Comparison of ENCODE assay signal across 31 cellular contexts in the genomic region with DNA sequence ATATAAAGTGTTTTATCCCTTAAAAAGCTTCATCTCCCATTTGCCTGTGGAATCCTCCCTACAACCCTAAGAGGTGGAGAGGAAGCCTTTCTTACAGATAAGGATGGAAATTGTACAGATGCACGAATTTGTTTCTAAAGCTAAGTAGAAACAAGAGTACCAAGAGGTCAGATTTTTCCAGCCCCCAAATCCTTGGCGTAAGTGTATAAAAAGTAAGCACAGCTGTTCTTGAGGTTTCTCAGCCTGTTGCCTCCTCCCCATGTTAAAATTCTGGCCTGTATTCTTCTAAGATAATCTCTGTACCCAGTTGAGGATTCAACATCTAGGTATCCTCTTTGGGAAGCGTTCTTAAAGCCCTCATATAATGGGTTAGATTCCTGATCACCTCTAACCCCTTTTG. TPM values are rescaled to one million over a fixed set of nuclear protein-coding genes. Genes with fewer than 3 reads are reported as not detected.
A peak's percentile ranks its signal among the peaks of the same experiment; 100 is the strongest.
DNase-seq lines count a peak whose midpoint lies in the region; ATAC-seq, FAIRE-seq and TF ChIP-seq lines count a peak whose summit lies in the region.
"Had no signal": no experiment of that assay in that cellular context is flagged by ENCODE, and none has a peak within 500 bp of the region (broad histone marks: within the 10 kb centered on the region; RNA-seq: fewer than 3 reads in every experiment).

No MANE protein-coding gene starts in this region.

- H3K27me3 Mint-ChIP-seq in chondrocyte (ENCODE audit: low read depth): no peaks in the 10 kb centered on the region
- H3K27me3 Mint-ChIP-seq in naive thymus-derived CD8-positive, alpha-beta T cell: no peaks in the 10 kb centered on the region
- no peaks in the 10 kb centered on the region for H3K27me3 Mint-ChIP-seq in activated CD8-positive, alpha-beta memory T cell treated with anti-CD3 and anti-CD28 coated beads, Interleukin-2, amount 10 ng/mL, durations not matched to agents 7 days and 5 days
- H3K27me3 Mint-ChIP-seq: activated CD4-positive, alpha-beta T cell treated with anti-CD3 and anti-CD28 coated beads, Interleukin-2, amount 10 ng/mL, durations not matched to agents 7 days and 5 days; progenitor cell of endocrine pancreas; stimulated activated naive CD8-positive, alpha-beta T cell treated with anti-CD3 and anti-CD28 coated beads, Interleukin-15, amount 100 ng/mL, for 72 hours had no signal

- DNase-seq in heart left ventricle (no peak), Right ventricle myocardium superior (no peak), chondrocyte (ENCODE audit: low spot score) (no peak), thyroid gland (no peak), GM12892 (ENCODE audit: insufficient read length) (no peak)
- no peak for DNase-seq in naive thymus-derived CD8-positive, alpha-beta T cell
- no peak for DNase-seq in activated CD8-positive, alpha-beta memory T cell treated with anti-CD3 and anti-CD28 coated beads, Interleukin-2, amount 10 ng/mL, durations not matched to agents 7 days and 5 days
- no peak for DNase-seq in effector memory CD4-positive, alpha-beta T cell
- DNase-seq: activated CD4-positive, alpha-beta T cell treated with anti-CD3 and anti-CD28 coated beads, Interleukin-2, amount 10 ng/mL, durations not matched to agents 7 days and 5 days; activated T-cell treated with anti-CD3 and anti-CD28 coated beads, Interleukin-2, amount 50 U/mL, for 48 hours; amygdala; brain microvascular endothelial cell; cortex of kidney; DMS 273 treated with DMSO at 0.1 percent for 48 hours; erythroblast; H9; head of caudate nucleus; KG1; kidney glomerular epithelial cell; MG63; NCI-H1105; NCI-H187 treated with DMSO at 0.1 percent for 48 hours; NCI-H2171; NCI-H510A; right lobe of liver; stimulated activated CD4-positive, alpha-beta T cell treated with anti-CD3 and anti-CD28 coated beads, Interleukin-12 subunit alpha, Interleukin-12 subunit beta, amount 100 ng/mL, for 4 hours; stimulated activated CD4-positive, alpha-beta T cell treated with anti-CD3 and anti-CD28 coated beads, Interleukin-2, amount 100 ng/mL, for 48 hours; stimulated activated naive CD8-positive, alpha-beta T cell treated with anti-CD3 and anti-CD28 coated beads, Interleukin-15, amount 100 ng/mL, for 72 hours had no signal

- H3K4me1 Mint-ChIP-seq in chondrocyte (ENCODE audit: low read depth): peaks cover 27% of the 10 kb centered on the region
- peaks cover 31 to 84% (median 77%) of the 10 kb centered on the region in 4 donors for H3K4me1 Mint-ChIP-seq in naive thymus-derived CD8-positive, alpha-beta T cell
- peaks cover 29% of the 10 kb centered on the region for H3K4me1 Mint-ChIP-seq in activated CD8-positive, alpha-beta memory T cell treated with anti-CD3 and anti-CD28 coated beads, Interleukin-2, amount 10 ng/mL, durations not matched to agents 7 days and 5 days

- H3K4me3 ChIP-seq in heart left ventricle (no peak overlapping the region), thyroid gland (replicated peaks in 1 of 3) (no peak overlapping the region)
- H3K4me3 ChIP-seq in effector memory CD4-positive, alpha-beta T cell (ENCODE audit: insufficient read depth, low read depth, low read length, poor library complexity, severe bottlenecking): no peak overlapping the region
- H3K4me3 ChIP-seq: MG63, right lobe of liver, SJSA1 had no signal

- POLR2A ChIA-PET in naive thymus-derived CD8-positive, alpha-beta T cell (lab: Charles Lee): interaction anchor here (1.4 kb wide), 1 partner anchor 35 kb away, joined by 3 read pairs; no protein-coding TSS in a partner anchor

- CTCF ChIA-PET in activated CD8-positive, alpha-beta memory T cell treated with anti-CD3 and anti-CD28 coated beads, Interleukin-2, amount 10 ng/mL, durations not matched to agents 7 days and 5 days (lab: Charles Lee): interaction anchor here (1.1 kb wide), 1 partner anchor 25 kb away, joined by 3 read pairs; no protein-coding TSS in a partner anchor

- H3K36me3 ChIP-seq in heart left ventricle (peaks cover 0 to 11% (median 0%) of the 10 kb centered on the region in 9 donors), thyroid gland (no peaks in the 10 kb centered on the region)
- peaks cover 8% of the 10 kb centered on the region for H3K36me3 ChIP-seq in effector memory CD4-positive, alpha-beta T cell (ENCODE audit: control insufficient read depth, insufficient read depth, low read length)
- H3K36me3 ChIP-seq: right lobe of liver had no signal

- peaks cover 3% of the 10 kb centered on the region for H3K9me3 Mint-ChIP-seq in chondrocyte (ENCODE audit: low read depth)
- peaks cover 0 to 5% (median 0%) of the 10 kb centered on the region in 9 donors for H3K9me3 Mint-ChIP-seq in naive thymus-derived CD8-positive, alpha-beta T cell
- no peaks in the 10 kb centered on the region for H3K9me3 Mint-ChIP-seq in activated CD8-positive, alpha-beta memory T cell treated with anti-CD3 and anti-CD28 coated beads, Interleukin-2, amount 10 ng/mL, durations not matched to agents 7 days and 5 days (ENCODE audit: low read depth)
- H3K9me3 Mint-ChIP-seq: activated CD4-positive, alpha-beta T cell treated with anti-CD3 and anti-CD28 coated beads, Interleukin-2, amount 10 ng/mL, durations not matched to agents 7 days and 5 days; H9; WTC11 had no signal

- 64 to 78% (median 73%) methylated on average over 3 of the region's 3 CpGs for WGBS in heart left ventricle, 4 donors
- WGBS in thyroid gland, 2 donors: 78 to 82% methylated on average over 3 of the region's 3 CpGs

- H3K4me1 ChIP-seq in heart left ventricle (peaks cover 0 to 62% (median 40%) of the 10 kb centered on the region in 12 donors), thyroid gland (peaks cover 42 to 51% of the 10 kb centered on the region in 2 donors)
- H3K4me1 ChIP-seq in effector memory CD4-positive, alpha-beta T cell (ENCODE audit: control insufficient read depth, insufficient read depth, low read length, poor library complexity, severe bottlenecking): no peaks in the 10 kb centered on the region
- H3K4me1 ChIP-seq: SJSA1 had no signal

- peak overlapping the region; percentile 41 for H3K27ac Mint-ChIP-seq in chondrocyte (ENCODE audit: unreplicated experiment)
- peak overlapping the region in 8 of 10 donors; percentile 11 to 64 (median 38) for H3K27ac Mint-ChIP-seq in naive thymus-derived CD8-positive, alpha-beta T cell
- H3K27ac Mint-ChIP-seq in activated CD8-positive, alpha-beta memory T cell treated with anti-CD3 and anti-CD28 coated beads, Interleukin-2, amount 10 ng/mL, durations not matched to agents 7 days and 5 days: no peak overlapping the region
- H3K27ac Mint-ChIP-seq: activated CD4-positive, alpha-beta T cell treated with anti-CD3 and anti-CD28 coated beads, Interleukin-2, amount 10 ng/mL, durations not matched to agents 7 days and 5 days; progenitor cell of endocrine pancreas; stimulated activated naive CD8-positive, alpha-beta T cell treated with anti-CD3 and anti-CD28 coated beads, Interleukin-15, amount 100 ng/mL, for 72 hours; WTC11 had no signal

- intact Hi-C loops in heart left ventricle (cut with DNase I): no loop called here
- intact Hi-C loops in Right ventricle myocardium superior (cut with DNase I): no loop called here
- intact Hi-C loops in thyroid gland (cut with DNase I): no loop called here

- H3K27ac ChIP-seq in heart left ventricle (peak overlapping the region in 7 of 12 donors; percentile 1 to 60 (median 5)), thyroid gland (peak overlapping the region in 2 of 3 donors; percentile 52)
- no peak overlapping the region for H3K27ac ChIP-seq in effector memory CD4-positive, alpha-beta T cell (ENCODE audit: insufficient read depth, low read length, poor library complexity, severe bottlenecking)
- H3K27ac ChIP-seq: brain microvascular endothelial cell, right lobe of liver, SJSA1 had no signal

- TF ChIP-seq CTCF in heart left ventricle (IDR thresholded peaks at IDR 0.05): no peak
- no peak for TF ChIP-seq CTCF in chondrocyte (IDR thresholded peaks at IDR 0.05)
- no peak for TF ChIP-seq CTCF in thyroid gland (IDR thresholded peaks at IDR 0.05)

- TF ChIP-seq POLR2A in heart left ventricle (IDR thresholded peaks at IDR 0.05) (no peak), thyroid gland (IDR thresholded peaks at IDR 0.05) (no peak), GM12892 (IDR thresholded peaks at IDR 0.05; ENCODE audit: low read depth, low read length) (no peak)

- ATAC-seq in heart left ventricle: no peak
- no peak for ATAC-seq in Right ventricle myocardium superior (ENCODE audit: poor library complexity)
- ATAC-seq in naive thymus-derived CD8-positive, alpha-beta T cell: no peak
- no peak for ATAC-seq in activated CD8-positive, alpha-beta memory T cell treated with anti-CD3 and anti-CD28 coated beads, Interleukin-2, amount 10 ng/mL, durations not matched to agents 7 days and 5 days
- ATAC-seq: stimulated activated naive CD8-positive, alpha-beta T cell treated with anti-CD3 and anti-CD28 coated beads, Interleukin-15, amount 100 ng/mL, for 72 hours; WTC11 had no signal

- peaks cover 9% of the 10 kb centered on the region for H3K36me3 Mint-ChIP-seq in chondrocyte (ENCODE audit: low read depth)
- peaks cover 4 to 23% (median 22%) of the 10 kb centered on the region in 3 donors for H3K36me3 Mint-ChIP-seq in naive thymus-derived CD8-positive, alpha-beta T cell
- H3K36me3 Mint-ChIP-seq in activated CD8-positive, alpha-beta memory T cell treated with anti-CD3 and anti-CD28 coated beads, Interleukin-2, amount 10 ng/mL, durations not matched to agents 7 days and 5 days: peaks cover 23% of the 10 kb centered on the region

- H3K9me3 ChIP-seq in heart left ventricle: peaks cover 0 to 9% (median 0%) of the 10 kb centered on the region in 12 donors
- H3K9me3 ChIP-seq in thyroid gland: no peaks in the 10 kb centered on the region
- no peaks in the 10 kb centered on the region for H3K9me3 ChIP-seq in effector memory CD4-positive, alpha-beta T cell (ENCODE audit: control insufficient read depth, low read length)
- H3K9me3 ChIP-seq: MG63, right lobe of liver, SJSA1 had no signal

- H3K4me3 Mint-ChIP-seq in chondrocyte (ENCODE audit: unreplicated experiment): no peak overlapping the region
- H3K4me3 Mint-ChIP-seq in naive thymus-derived CD8-positive, alpha-beta T cell: no peak overlapping the region
- no peak overlapping the region for H3K4me3 Mint-ChIP-seq in activated CD8-positive, alpha-beta memory T cell treated with anti-CD3 and anti-CD28 coated beads, Interleukin-2, amount 10 ng/mL, durations not matched to agents 7 days and 5 days
- H3K4me3 Mint-ChIP-seq: activated CD4-positive, alpha-beta T cell treated with anti-CD3 and anti-CD28 coated beads, Interleukin-2, amount 10 ng/mL, durations not matched to agents 7 days and 5 days; H9; stimulated activated naive CD8-positive, alpha-beta T cell treated with anti-CD3 and anti-CD28 coated beads, Interleukin-15, amount 100 ng/mL, for 72 hours; WTC11 had no signal

- H3K27me3 ChIP-seq in heart left ventricle (no peaks in the 10 kb centered on the region), thyroid gland (no peaks in the 10 kb centered on the region)
- H3K27me3 ChIP-seq in effector memory CD4-positive, alpha-beta T cell (replicated peaks; ENCODE audit: control insufficient read depth, insufficient read depth, low read length, poor library complexity, severe bottlenecking): no peaks in the 10 kb centered on the region
- H3K27me3 ChIP-seq: brain microvascular endothelial cell, MG63, right lobe of liver, SJSA1 had no signal

- FAIRE-seq in GM12892 (lab: Jason Lieb, UNC): no peak

RNA-seq across cellular contexts. Expression of gene RAB7A, which starts 34.9 kb away (rescaled TPM):
- total RNA-seq in heart left ventricle (100 to 1,000 TPM; 143 to 343 (median 257) TPM), Right ventricle myocardium superior (240 TPM), chondrocyte (204 to 231 TPM (median 216 TPM) in 3 replicates), thyroid gland (100 to 1,000 TPM in 3 of 4 donors, 10 to 100 TPM in 1; 98.9 to 114 (median 110) TPM)
- 100 to 1,000 TPM; 180 to 244 TPM for polyA plus RNA-seq in heart left ventricle
- total RNA-seq in naive thymus-derived CD8-positive, alpha-beta T cell: 100 to 1,000 TPM; 140 to 152 TPM
- 100 to 1,000 TPM; 177 to 200 (median 185) TPM for polyA plus RNA-seq in naive thymus-derived CD8-positive, alpha-beta T cell
- total RNA-seq in activated CD8-positive, alpha-beta memory T cell treated with anti-CD3 and anti-CD28 coated beads, Interleukin-2, amount 10 ng/mL, durations not matched to agents 7 days and 5 days: 100 to 1,000 TPM; 184 to 238 TPM
- 102 TPM for polyA plus RNA-seq in GM12892 (2012; ENCODE audit: missing spikeins)
